ENCODE assay signal across 26 cellular contexts in genomic region chr9:32590476-32590875, GRCh38. TPM values are rescaled to one million over a fixed set of nuclear protein-coding genes. Genes with fewer than 3 reads are reported as not detected.
DNase-seq lines count a peak whose midpoint lies in the region; ATAC-seq, FAIRE-seq and TF ChIP-seq lines count a peak whose summit lies in the region.
"Had no signal": no experiment of that assay in that cellular context is flagged by ENCODE, and none has a peak within 500 bp of the region (broad histone marks: within the 10 kb centered on the region; RNA-seq: fewer than 3 reads in every experiment).

No MANE protein-coding gene starts in this region.

- intact Hi-C loops in PC-3 (cut with micrococcal nuclease) = no loop called here
- intact Hi-C loops in heart left ventricle (cut with DNase I) = no loop called here

- no peak for FAIRE-seq in astrocyte (lab: Jason Lieb, UNC)
- FAIRE-seq: A549, D721Med, GM12878 had no signal

- H3K4me3 Mint-ChIP-seq in astrocyte (ENCODE audit: unreplicated experiment) = no peak overlapping the region
- no peak overlapping the region for H3K4me3 Mint-ChIP-seq in naive thymus-derived CD8-positive, alpha-beta T cell
- H3K4me3 Mint-ChIP-seq: CD14-positive monocyte; CD4-positive, alpha-beta T cell; CD8-positive, alpha-beta memory T cell; GM23338; H9 had no signal

- TF ChIP-seq CTCF in Loucy (conservative IDR thresholded peaks at IDR 0.05; ENCODE audit: low read length) (no peak), PC-3 (conservative IDR thresholded peaks at IDR 0.05; ENCODE audit: low read depth, low read length) (no peak), astrocyte (IDR thresholded peaks at IDR 0.05; ENCODE audit: insufficient read depth, low read depth, low read length) (no peak), smooth muscle cell (IDR thresholded peaks at IDR 0.05; ENCODE audit: borderline replicate concordance, insufficient read depth, poor library complexity, severe bottlenecking) (no peak), heart left ventricle (IDR thresholded peaks at IDR 0.05) (no peak)

- no peak for TF ChIP-seq POLR2A in heart left ventricle (IDR thresholded peaks at IDR 0.05)

- ATAC-seq in PC-3 (no peak), GM18867 (IDR thresholded peaks at IDR 0.05; ENCODE audit: unreplicated experiment) (no peak), heart left ventricle (no peak)
- no peak for ATAC-seq in naive thymus-derived CD8-positive, alpha-beta T cell
- ATAC-seq: GM12878, GM23338, HCT116 had no signal

- H3K27ac Mint-ChIP-seq in astrocyte (ENCODE audit: unreplicated experiment) = peak overlapping the region; percentile 35
- H3K27ac Mint-ChIP-seq in naive thymus-derived CD8-positive, alpha-beta T cell = no peak overlapping the region
- H3K27ac Mint-ChIP-seq: CD14-positive monocyte; CD4-positive, alpha-beta T cell; CD8-positive, alpha-beta memory T cell; GM23338; H9 had no signal

- POLR2A ChIA-PET in PC-3 (lab: Charles Lee; ENCODE audit: unreplicated experiment) = interaction anchor here (0.5 kb wide), 1 partner anchor 72 kb away, joined by 5 read pairs; no protein-coding TSS in a partner anchor
- POLR2A ChIA-PET in naive thymus-derived CD8-positive, alpha-beta T cell (lab: Charles Lee) = no interaction called here

- H3K79me2 ChIP-seq in Loucy (ENCODE audit: insufficient read depth, low read length) (no peaks in the 10 kb centered on the region), PC-3 (ENCODE audit: low read length) (no peaks in the 10 kb centered on the region), astrocyte (ENCODE audit: insufficient read depth, low read length) (no peaks in the 10 kb centered on the region), smooth muscle cell (ENCODE audit: low read depth) (no peaks in the 10 kb centered on the region)

- WGBS in smooth muscle cell (ENCODE audit: low lambda C conversion rate) = 34% methylated on average over 2 of the region's 2 CpGs
- 33 to 60% (median 43%) methylated on average over 2 of the region's 2 CpGs for WGBS in heart left ventricle, 4 donors

- no peak overlapping the region for H3K4me3 ChIP-seq in Loucy (ENCODE audit: low read length, poor library complexity, severe bottlenecking)
- H3K4me3 ChIP-seq in PC-3 (ENCODE audit: low read length) = no peak overlapping the region
- H3K4me3 ChIP-seq in astrocyte (ENCODE audit: insufficient read depth, low read depth, low read length) = no peak overlapping the region
- H3K4me3 ChIP-seq in smooth muscle cell = no peak overlapping the region
- H3K4me3 ChIP-seq in heart left ventricle = no peak overlapping the region
- H3K4me3 ChIP-seq: A549; BLaER1 treated with 17β-estradiol and CSF1 and Interleukin-3, amounts not matched to agents 10 nM and 100 nM; GM12878; GM23338 had no signal

- H3K9me3 ChIP-seq in Loucy (ENCODE audit: insufficient read depth, low read depth, low read length) (no peaks in the 10 kb centered on the region), PC-3 (ENCODE audit: low read length) (no peaks in the 10 kb centered on the region), astrocyte (ENCODE audit: insufficient read depth, low read depth, low read length) (no peaks in the 10 kb centered on the region), smooth muscle cell (replicated peaks; ENCODE audit: low read depth) (no peaks in the 10 kb centered on the region), heart left ventricle (no peaks in the 10 kb centered on the region)
- H3K9me3 ChIP-seq: A549, BE2C had no signal

- H3K9me2 ChIP-seq in Loucy (replicated peaks; ENCODE audit: low read depth, low read length) (no peaks in the 10 kb centered on the region), PC-3 (replicated peaks; ENCODE audit: low read length) (no peaks in the 10 kb centered on the region)

- H3F3A ChIP-seq in Loucy (ENCODE audit: low read depth) (no peaks in the 10 kb centered on the region), PC-3 (ENCODE audit: low read length, unreplicated experiment) (no peaks in the 10 kb centered on the region), smooth muscle cell (ENCODE audit: low read depth) (no peaks in the 10 kb centered on the region)

- H3K36me3 Mint-ChIP-seq in astrocyte (ENCODE audit: low read depth, unreplicated experiment) = no peaks in the 10 kb centered on the region
- no peaks in the 10 kb centered on the region for H3K36me3 Mint-ChIP-seq in naive thymus-derived CD8-positive, alpha-beta T cell
- H3K36me3 Mint-ChIP-seq: CD14-positive monocyte had no signal

- no peaks in the 10 kb centered on the region for H3K27me3 Mint-ChIP-seq in astrocyte (ENCODE audit: low read depth, unreplicated experiment)
- H3K27me3 Mint-ChIP-seq in naive thymus-derived CD8-positive, alpha-beta T cell = peaks cover 13 to 29% (median 18%) of the 10 kb centered on the region in 5 donors

- H3K27ac ChIP-seq in PC-3 (ENCODE audit: low read length) (peak overlapping the region; percentile 95), astrocyte (ENCODE audit: low read depth, low read length) (no peak overlapping the region), smooth muscle cell (ENCODE audit: low read depth) (peak overlapping the region; percentile 73), heart left ventricle (no peak overlapping the region)
- H3K27ac ChIP-seq: BLaER1 treated with 17β-estradiol and CSF1 and Interleukin-3, amounts not matched to agents 10 nM and 100 nM had no signal

- CTCF ChIA-PET in PC-3 (lab: Charles Lee) = interaction anchor here (0.7 to 1.3 kb wide), 2 partner anchors 11 to 378 kb away, joined by 5 to 6 read pairs; no protein-coding TSS in a partner anchor

- no peak overlapping the region for H3K9ac ChIP-seq in Loucy (ENCODE audit: low read depth, low read length, poor library complexity, severe bottlenecking)
- H3K9ac ChIP-seq in PC-3 (ENCODE audit: low read length) = peak overlapping the region; percentile 72
- no peak overlapping the region for H3K9ac ChIP-seq in astrocyte (ENCODE audit: low read length)
- no peak overlapping the region for H3K9ac ChIP-seq in smooth muscle cell (ENCODE audit: low read depth)
- H3K9ac ChIP-seq: BLaER1 treated with 17β-estradiol and CSF1 and Interleukin-3, amounts not matched to agents 10 nM and 100 nM had no signal

- DNase-seq in PC-3 (no peak), astrocyte (ENCODE audit: low read depth) (peak; percentile 63), smooth muscle cell (lab: John Stamatoyannopoulos, UW; ENCODE audit: unreplicated experiment) (no peak), heart left ventricle (no peak)
- no peak for DNase-seq in naive thymus-derived CD8-positive, alpha-beta T cell
- DNase-seq: 8988T; ACHN; AML-193; BE2C; CD4-positive, alpha-beta T cell; CD8-positive, alpha-beta memory T cell; DMS 273 treated with DMSO at 0.1 percent for 48 hours; DMS79; EL; GDM1; H9 had no signal

- H3K4me2 ChIP-seq in Loucy (ENCODE audit: low read depth, low read length, poor library complexity, severe bottlenecking) = no peak overlapping the region
- peak overlapping the region; percentile 64 for H3K4me2 ChIP-seq in PC-3 (ENCODE audit: low read length)
- peak overlapping the region; percentile 12 for H3K4me2 ChIP-seq in astrocyte (ENCODE audit: low read length)
- peak overlapping the region; percentile 19 for H3K4me2 ChIP-seq in smooth muscle cell
- H3K4me2 ChIP-seq: A549; BLaER1 treated with 17β-estradiol and CSF1 and Interleukin-3, amounts not matched to agents 10 nM and 100 nM; GM23338 had no signal

- BruUV-seq in PC-3 (replicated peaks; lab: Mats Ljungman, UMichigan) = no TSS peak

- H2AFZ ChIP-seq in Loucy (ENCODE audit: low read length) = 0 out of 2 replicates have a peak overlapping the region, but pooled peaks have one; percentile 28
- H2AFZ ChIP-seq in PC-3 (ENCODE audit: low read length) = no peak overlapping the region
- no peak overlapping the region for H2AFZ ChIP-seq in astrocyte (ENCODE audit: low read depth, low read length)
- no peak overlapping the region for H2AFZ ChIP-seq in smooth muscle cell (ENCODE audit: low read depth)
- H2AFZ ChIP-seq: GM23338 had no signal

- H3K27me3 ChIP-seq in Loucy (ENCODE audit: insufficient read depth, low read length, poor library complexity, severe bottlenecking) (no peaks in the 10 kb centered on the region), PC-3 (ENCODE audit: low read length) (no peaks in the 10 kb centered on the region), astrocyte (ENCODE audit: insufficient read depth, low read length) (no peaks in the 10 kb centered on the region), smooth muscle cell (ENCODE audit: low read depth) (no peaks in the 10 kb centered on the region), heart left ventricle (peaks cover 0 to 7% (median 0%) of the 10 kb centered on the region in 9 donors)

- H3K4me1 ChIP-seq in Loucy (ENCODE audit: insufficient read depth, low read length, poor library complexity, severe bottlenecking) (no peaks in the 10 kb centered on the region), PC-3 (ENCODE audit: insufficient read depth, low read length) (peaks cover 15% of the 10 kb centered on the region), astrocyte (ENCODE audit: insufficient read depth, low read length) (peaks cover 3% of the 10 kb centered on the region), smooth muscle cell (ENCODE audit: low read depth) (peaks cover 6% of the 10 kb centered on the region), heart left ventricle (no peaks in the 10 kb centered on the region)
- H3K4me1 ChIP-seq: A549, BE2C had no signal

- H3K9me3 Mint-ChIP-seq in astrocyte (ENCODE audit: unreplicated experiment) = peaks cover 5% of the 10 kb centered on the region
- H3K9me3 Mint-ChIP-seq in naive thymus-derived CD8-positive, alpha-beta T cell = no peaks in the 10 kb centered on the region
- H3K9me3 Mint-ChIP-seq: CD14-positive monocyte; CD4-positive, alpha-beta T cell; CD8-positive, alpha-beta memory T cell; GM23338 had no signal

- H4K20me1 ChIP-seq in Loucy (ENCODE audit: insufficient read depth, low read length, poor library complexity, severe bottlenecking) (no peaks in the 10 kb centered on the region), PC-3 (ENCODE audit: low read length) (no peaks in the 10 kb centered on the region), astrocyte (ENCODE audit: insufficient read depth, low read length) (no peaks in the 10 kb centered on the region), smooth muscle cell (ENCODE audit: low read depth) (no peaks in the 10 kb centered on the region)
- H4K20me1 ChIP-seq: BLaER1 treated with 17β-estradiol and CSF1 and Interleukin-3, amounts not matched to agents 10 nM and 100 nM had no signal

- H3K4me1 Mint-ChIP-seq in astrocyte (ENCODE audit: low read depth, unreplicated experiment) = peaks cover 30% of the 10 kb centered on the region
- no peaks in the 10 kb centered on the region for H3K4me1 Mint-ChIP-seq in naive thymus-derived CD8-positive, alpha-beta T cell
- H3K4me1 Mint-ChIP-seq: CD14-positive monocyte; CD8-positive, alpha-beta memory T cell; GM23338; H9 had no signal

- H3K36me3 ChIP-seq in Loucy (ENCODE audit: insufficient read depth, low read length) = no peaks in the 10 kb centered on the region
- no peaks in the 10 kb centered on the region for H3K36me3 ChIP-seq in PC-3 (ENCODE audit: low read depth, low read length)
- no peaks in the 10 kb centered on the region for H3K36me3 ChIP-seq in astrocyte (ENCODE audit: insufficient read depth, low read length)
- no peaks in the 10 kb centered on the region for H3K36me3 ChIP-seq in smooth muscle cell (ENCODE audit: low read depth)
- H3K36me3 ChIP-seq in heart left ventricle = no peaks in the 10 kb centered on the region
- H3K36me3 ChIP-seq: BE2C; BLaER1 treated with 17β-estradiol and CSF1 and Interleukin-3, amounts not matched to agents 10 nM and 100 nM had no signal

RNA-seq across cellular contexts. Expression of gene NDUFB6, which starts 17.5 kb away (rescaled TPM):
- total RNA-seq in PC-3 (2014; rRNA removed) (83.9 and 86.4 TPM in 2 replicates), astrocyte (56.1 and 56.7 TPM in 2 replicates), smooth muscle cell (114 and 172 TPM in 2 replicates), heart left ventricle (100 to 1,000 TPM in 7 of 9 donors, 10 to 100 TPM in 2; 74.6 to 209 (median 125) TPM)
- polyA plus RNA-seq in smooth muscle cell (149 and 162 TPM in 2 replicates), heart left ventricle (100 to 1,000 TPM in 1 of 2 donors, 10 to 100 TPM in 1; 89.2 to 149 TPM)
- 10 to 100 TPM; 22.5 to 23.0 TPM for total RNA-seq in naive thymus-derived CD8-positive, alpha-beta T cell
- 10 to 100 TPM; 70.0 to 92.7 (median 91.3) TPM for polyA plus RNA-seq in naive thymus-derived CD8-positive, alpha-beta T cell

RNA-seq across cellular contexts. Expression of gene TOPORS, which starts 38.1 kb away (rescaled TPM):
- total RNA-seq in PC-3 (2014; rRNA removed) (11.2 and 11.4 TPM in 2 replicates), astrocyte (19.7 and 20.4 TPM in 2 replicates), smooth muscle cell (25.3 and 34.1 TPM in 2 replicates), heart left ventricle (10 to 100 TPM in 5 of 9 donors, 1 to 10 TPM in 4; 7.5 to 11.1 (median 10.5) TPM)
- polyA plus RNA-seq in smooth muscle cell (13.9 and 14.2 TPM in 2 replicates), heart left ventricle (1 to 10 TPM; 4.1 to 7.8 TPM)
- 10 to 100 TPM; 21.9 to 24.2 TPM for total RNA-seq in naive thymus-derived CD8-positive, alpha-beta T cell
- 10 to 100 TPM; 22.8 to 26.0 (median 23.5) TPM for polyA plus RNA-seq in naive thymus-derived CD8-positive, alpha-beta T cell

RNA-seq across cellular contexts. Expression of gene SMIM27, which starts 38.3 kb away (rescaled TPM):
- total RNA-seq in PC-3 (2014; rRNA removed) (0.98 and 3.0 TPM in 2 replicates), astrocyte (9.4 and 15.0 TPM in 2 replicates), smooth muscle cell (2.9 and 3.5 TPM in 2 replicates), heart left ventricle (10 to 100 TPM in 7 of 9 donors, 1 to 10 TPM in 2; 4.1 to 26.5 (median 15.1) TPM)
- polyA plus RNA-seq in smooth muscle cell (36.6 and 38.9 TPM in 2 replicates), heart left ventricle (1 to 10 TPM; 4.8 TPM)
- total RNA-seq in naive thymus-derived CD8-positive, alpha-beta T cell = 10 to 100 TPM; 37.0 to 37.8 TPM
- 100 to 1,000 TPM; 103 to 116 (median 110) TPM for polyA plus RNA-seq in naive thymus-derived CD8-positive, alpha-beta T cell

RNA-seq across cellular contexts. Expression of gene TAF1L, which starts 45.0 kb away (rescaled TPM):
- total RNA-seq in PC-3 (2014; rRNA removed) = 0.23 TPM in 1 of 2 replicates, not detected in the other
- 0.02 TPM in 1 of 2 replicates, not detected in the other for total RNA-seq in astrocyte
- not detected in 2 replicates for total RNA-seq in smooth muscle cell
- 0.02 TPM in 1 of 2 replicates, not detected in the other for polyA plus RNA-seq in smooth muscle cell
- under 1 TPM; 0.05 to 0.08 TPM for total RNA-seq in naive thymus-derived CD8-positive, alpha-beta T cell
- polyA plus RNA-seq in naive thymus-derived CD8-positive, alpha-beta T cell = not detected
- under 1 TPM in 1 of 9 donors, not detected in 8; 0.07 TPM for total RNA-seq in heart left ventricle
- not detected for polyA plus RNA-seq in heart left ventricle
- total RNA-seq: CD8-positive, alpha-beta memory T cell; H4; H9 had no signal
- polyA plus RNA-seq: CD14-positive monocyte; CD8-positive, alpha-beta memory T cell; GM23338 had no signal

Comparison
In these comparisons a context has a peak if more than half of its experiments do, and no peak if none do; other contexts are left out.
1. H3K27ac ChIP-seq: peak in PC-3 (single experiment) and smooth muscle cell (single experiment); none in astrocyte (single experiment) and heart left ventricle (0 of 12).